In the genomic region with DNA sequence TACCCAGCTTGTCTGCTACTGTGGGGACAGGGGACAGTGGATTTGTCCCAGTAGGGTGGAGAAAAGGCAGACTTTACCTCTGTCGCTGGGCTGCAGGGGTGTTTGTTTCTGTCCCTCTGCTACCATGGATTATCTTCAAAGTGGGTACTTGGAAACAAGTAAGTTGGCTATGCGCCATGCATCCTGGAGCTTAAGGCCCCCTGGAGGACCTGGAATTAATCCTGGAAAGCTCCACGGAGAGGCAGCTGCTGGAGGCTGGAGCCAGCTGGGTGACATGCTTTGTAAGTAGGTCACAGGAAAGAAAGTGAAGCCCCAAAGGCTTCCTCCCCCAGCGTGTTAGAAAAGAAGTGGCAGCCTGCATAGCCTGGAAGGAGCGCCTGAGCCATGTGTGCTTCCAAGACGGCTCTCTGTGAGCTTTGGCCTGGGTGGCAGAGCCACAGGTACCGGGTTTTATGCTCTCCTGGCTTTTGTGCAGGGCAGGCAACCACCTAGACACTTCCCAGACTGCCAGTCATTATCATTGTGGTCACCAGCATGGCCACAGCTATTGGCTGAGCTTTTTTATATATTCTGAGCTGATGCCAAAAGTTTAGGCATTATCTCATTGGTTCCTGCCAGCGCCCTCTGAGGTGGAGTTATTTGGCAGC, we compare ENCODE assay signal across 9 cellular contexts. TPM values are rescaled to one million over a fixed set of nuclear protein-coding genes. Genes with fewer than 3 reads are reported as not detected.
A peak's percentile ranks its signal among the peaks of the same experiment; 100 is the strongest.
DNase-seq lines count a peak whose midpoint lies in the region; ATAC-seq lines count a peak whose summit lies in the region.
"Had no signal": no experiment of that assay in that cellular context is flagged by ENCODE, and none has a peak within 500 bp of the region (broad histone marks: within the 10 kb centered on the region; RNA-seq: fewer than 3 reads in every experiment).

No MANE protein-coding gene starts in this region.

- intact Hi-C loops in CD4-positive, alpha-beta memory T cell (cut with micrococcal nuclease), result loop anchor here (10.0 kb wide), 2 partner anchors 1106 to 1326 kb away; partner anchors contain the start of genes BRCA2, N4BP2L2 and ZAR1L

- POLR2A ChIA-PET in CD4-positive, alpha-beta memory T cell (lab: Charles Lee; ENCODE audit: partially characterized antibody), result interaction anchor here (0.6 to 1.4 kb wide), 3 partner anchors 9 to 832 kb away, joined by 3 to 4 read pairs (median 4); partner anchors contain the start of gene B3GLCT

- DNase-seq in CD4-positive, alpha-beta memory T cell, result peak in 4 of 5 donors; percentile 11 to 32 (median 20)
- peak; percentile 76 for DNase-seq in NCI-H2107 treated with DMSO at 0.1 percent for 48 hours (lab: John Stamatoyannopoulos, UW; ENCODE audit: unreplicated experiment)
- DNase-seq in T-helper 2 cell treated with Interferon-gamma antibody and Interleukin-4, amounts not matched to agents 5 μg/mL and 100 μg/mL, for 36 hours (ENCODE audit: low spot score), result no peak
- DNase-seq in activated CD4-positive, alpha-beta T cell treated with anti-CD3 and anti-CD28 coated beads, Interleukin-2, amount 50 U/mL, for 48 hours, result no peak

- no peaks in the 10 kb centered on the region for H3K36me3 ChIP-seq in CD4-positive, alpha-beta memory T cell (ENCODE audit: insufficient read depth, low read length)
- no peaks in the 10 kb centered on the region for H3K36me3 ChIP-seq in mesodermal cell (ENCODE audit: control insufficient read depth, insufficient read depth, low read length)

- H3K4me1 Mint-ChIP-seq in CD4-positive, alpha-beta memory T cell, result peaks cover 9 to 36% (median 18%) of the 10 kb centered on the region in 4 donors
- peaks cover 11% of the 10 kb centered on the region for H3K4me1 Mint-ChIP-seq in T-helper 2 cell treated with Interferon-gamma antibody and Interleukin-4, amounts not matched to agents 5 μg/mL and 100 μg/mL, for 36 hours (ENCODE audit: low read depth)

- H3K4me3 ChIP-seq in CD4-positive, alpha-beta memory T cell (ENCODE audit: low read length in 2 of 2), result no peak overlapping the region
- H3K4me3 ChIP-seq in mesodermal cell (ENCODE audit: extremely low read depth, insufficient read depth, low read length, poor library complexity, severe bottlenecking), result no peak overlapping the region
- H3K4me3 ChIP-seq: GM12878 had no signal

- H3K27ac Mint-ChIP-seq in CD4-positive, alpha-beta memory T cell, result peak overlapping the region; percentile 30 to 87 (median 75)
- H3K27ac Mint-ChIP-seq in T-helper 2 cell treated with Interferon-gamma antibody and Interleukin-4, amounts not matched to agents 5 μg/mL and 100 μg/mL, for 36 hours, result no peak overlapping the region

- no peaks in the 10 kb centered on the region for H3K9me3 Mint-ChIP-seq in CD4-positive, alpha-beta memory T cell
- no peaks in the 10 kb centered on the region for H3K9me3 Mint-ChIP-seq in T-helper 2 cell treated with Interferon-gamma antibody and Interleukin-4, amounts not matched to agents 5 μg/mL and 100 μg/mL, for 36 hours

- H3K36me3 Mint-ChIP-seq in CD4-positive, alpha-beta memory T cell, result no peaks in the 10 kb centered on the region
- no peaks in the 10 kb centered on the region for H3K36me3 Mint-ChIP-seq in T-helper 2 cell treated with Interferon-gamma antibody and Interleukin-4, amounts not matched to agents 5 μg/mL and 100 μg/mL, for 36 hours (ENCODE audit: low read depth)

- H3K27ac ChIP-seq in CD4-positive, alpha-beta memory T cell (ENCODE audit: low read depth, low read length), result no peak overlapping the region
- H3K27ac ChIP-seq in cingulate gyrus (ENCODE audit: low read depth, low read length) (peak overlapping the region; percentile 65), mesodermal cell (ENCODE audit: low read depth, low read length, severe bottlenecking) (peak overlapping the region; percentile 16)

- peak overlapping the region in 6 of 8 donors; percentile 32 to 69 (median 51) for H3K4me3 Mint-ChIP-seq in CD4-positive, alpha-beta memory T cell
- H3K4me3 Mint-ChIP-seq in T-helper 2 cell treated with Interferon-gamma antibody and Interleukin-4, amounts not matched to agents 5 μg/mL and 100 μg/mL, for 36 hours, result no peak overlapping the region

- CTCF ChIA-PET in CD4-positive, alpha-beta memory T cell (lab: Charles Lee; ENCODE audit: partially characterized antibody), result interaction anchor here (1.0 to 1.2 kb wide), 2 partner anchors 10 to 27 kb away, joined by 3 to 4 read pairs; partner anchors contain the start of gene B3GLCT

- H3K4me1 ChIP-seq in CD4-positive, alpha-beta memory T cell (ENCODE audit: insufficient read depth, low read length), result peaks cover 10% of the 10 kb centered on the region
- H3K4me1 ChIP-seq in mesodermal cell (ENCODE audit: control insufficient read depth, insufficient read depth, low read length, poor library complexity, severe bottlenecking), result peaks cover 18% of the 10 kb centered on the region

- WGBS in mesodermal cell (ENCODE audit: insufficient coverage in 2 of 2), 2 experiments, result 58 to 59% methylated on average over 7 of the region's 8 CpGs

- no peaks in the 10 kb centered on the region for H3K27me3 ChIP-seq in CD4-positive, alpha-beta memory T cell (ENCODE audit: insufficient read depth, low read length)

- no peaks in the 10 kb centered on the region for H3K27me3 Mint-ChIP-seq in CD4-positive, alpha-beta memory T cell
- no peaks in the 10 kb centered on the region for H3K27me3 Mint-ChIP-seq in T-helper 2 cell treated with Interferon-gamma antibody and Interleukin-4, amounts not matched to agents 5 μg/mL and 100 μg/mL, for 36 hours (ENCODE audit: low read depth)

- no peaks in the 10 kb centered on the region for H3K9me3 ChIP-seq in CD4-positive, alpha-beta memory T cell (ENCODE audit: control insufficient read depth in 1 of 2, low read length in 2 of 2)
- no peaks in the 10 kb centered on the region for H3K9me3 ChIP-seq in mesodermal cell (ENCODE audit: control insufficient read depth, low read length)

- no peak for ATAC-seq in activated CD4-positive, CD25-positive, alpha-beta regulatory T cell treated with anti-CD3 and anti-CD28 coated beads, Interleukin-2, amount 50 U/mL, for 24 hours
- ATAC-seq in HG02571 (IDR thresholded peaks at IDR 0.05; ENCODE audit: unreplicated experiment), result no peak
- ATAC-seq: GM12878 had no signal

RNA-seq across cellular contexts. Expression of gene B3GLCT, which starts 9.5 kb away (rescaled TPM):
- total RNA-seq in CD4-positive, alpha-beta memory T cell, result 1 to 10 TPM; 5.2 to 5.8 TPM
- polyA plus RNA-seq in CD4-positive, alpha-beta memory T cell, result 10 to 100 TPM in 1 of 2 donors, 1 to 10 TPM in 1; 7.3 to 10.2 TPM
- 10.9 TPM for polyA plus RNA-seq in mesodermal cell (2013, experiment 1 of 2)
- 10.6 TPM for polyA plus RNA-seq in mesodermal cell (2013, experiment 2 of 2)

RNA-seq across cellular contexts. Expression of gene HSPH1, which starts 47.6 kb away (rescaled TPM):
- 10 to 100 TPM; 68.6 to 75.5 TPM for total RNA-seq in CD4-positive, alpha-beta memory T cell
- 10 to 100 TPM; 39.9 to 48.6 TPM for polyA plus RNA-seq in CD4-positive, alpha-beta memory T cell
- 60.8 TPM for polyA plus RNA-seq in mesodermal cell (2013, experiment 1 of 2)
- polyA plus RNA-seq in mesodermal cell (2013, experiment 2 of 2), result 66.8 TPM

Comparison
In these comparisons a context has a peak if more than half of its experiments do, and no peak if none do; other contexts are left out.
1. DNase-seq: peak in CD4-positive, alpha-beta memory T cell (4 of 5) and NCI-H2107 treated with DMSO at 0.1 percent for 48 hours (single experiment); none in T-helper 2 cell treated with Interferon-gamma antibody and Interleukin-4, amounts not matched to agents 5 μg/mL and 100 μg/mL, for 36 hours (single experiment) and activated CD4-positive, alpha-beta T cell treated with anti-CD3 and anti-CD28 coated beads, Interleukin-2, amount 50 U/mL, for 48 hours (0 of 2).